In the genomic region with DNA sequence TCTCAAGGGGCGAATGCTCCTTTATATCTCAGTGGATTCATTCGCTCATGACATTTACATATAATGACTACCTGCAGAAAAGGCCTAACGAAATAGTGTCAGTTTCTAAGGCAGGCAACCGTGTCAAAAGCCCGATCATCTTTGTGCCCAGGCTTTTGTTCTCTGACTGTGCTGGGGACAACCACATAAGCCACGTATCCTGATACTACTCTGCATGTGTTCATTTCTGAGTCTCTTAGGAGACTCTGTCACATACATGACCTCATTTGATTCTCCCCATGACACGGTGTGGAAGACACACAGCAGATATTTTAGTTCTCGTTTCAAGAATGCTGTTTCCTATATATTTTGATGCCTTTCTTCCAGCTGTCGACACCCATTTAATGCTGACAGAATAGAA, we compare ENCODE assay signal across 24 cellular contexts.
"Had no signal": no experiment of that assay in that cellular context is flagged by ENCODE, and none has a peak within 500 bp of the region (broad histone marks: within the 10 kb centered on the region; RNA-seq: fewer than 3 reads in every experiment).

No MANE protein-coding gene starts in this region.

- H3K27ac ChIP-seq: SJSA1, SK-N-MC had no signal

- DNase-seq: IMR-90, Karpas-422, KG1, MG63, NCI-H1092, NCI-H1105 treated with DMSO at 0.1 percent for 48 hours, NCI-H1417 treated with DMSO at 0.1 percent for 48 hours, NCI-H146, NCI-H1694 treated with DMSO at 0.1 percent for 48 hours, NCI-H1930, NCI-H2081, NCI-H2107, NCI-H226, NCI-H446, NCI-H510A, NCI-H524 treated with DMSO at 0.1 percent for 48 hours, NCI-H69, NCI-H774, Right ventricle myocardium superior, RPMI8226, SIG-M5 had no signal

- H3K27me3 ChIP-seq: MG63, SJSA1 had no signal

- H3K36me3 ChIP-seq: MG63, SJSA1 had no signal

- H3K4me3 ChIP-seq: MG63, SJSA1, SK-N-MC had no signal

- ATAC-seq: HepG2 had no signal

- H3K9me3 ChIP-seq: SJSA1 had no signal
